ENCODE assay signal across 18 cellular contexts in genomic region chr17:36117505-36118382, GRCh38. TPM values are rescaled to one million over a fixed set of nuclear protein-coding genes. Genes with fewer than 3 reads are reported as not detected.
A peak's percentile ranks its signal among the peaks of the same experiment; 100 is the strongest.
DNase-seq lines count a peak whose midpoint lies in the region; TF ChIP-seq lines count a peak whose summit lies in the region.
"Had no signal": no experiment of that assay in that cellular context is flagged by ENCODE, and none has a peak within 500 bp of the region (broad histone marks: within the 10 kb centered on the region; RNA-seq: fewer than 3 reads in every experiment).

No MANE protein-coding gene starts in this region.

- H3K9me3 Mint-ChIP-seq in activated T-cell treated with anti-CD3 and anti-CD28 coated beads, Interleukin-2, amount 50 U/mL, for 24 hours = peaks cover under 1% of the 10 kb centered on the region
- H3K9me3 Mint-ChIP-seq in neural progenitor cell = peaks cover 3% of the 10 kb centered on the region

- peak overlapping the region; percentile 12 for H3K4me2 ChIP-seq in neural progenitor cell

- H3K4me3 ChIP-seq in neural progenitor cell = no peak overlapping the region
- H3K4me3 ChIP-seq: uterus had no signal

- H3F3A ChIP-seq in neural progenitor cell (ENCODE audit: low read depth) = peaks cover 4% of the 10 kb centered on the region

- H4K20me1 ChIP-seq in neural progenitor cell (ENCODE audit: low read depth) = no peaks in the 10 kb centered on the region

- H2AFZ ChIP-seq in neural progenitor cell (replicated peaks) = no peak overlapping the region

- H3K36me3 ChIP-seq in neural progenitor cell = no peaks in the 10 kb centered on the region
- H3K36me3 ChIP-seq: uterus had no signal

- H3K4me1 Mint-ChIP-seq in activated T-cell treated with anti-CD3 and anti-CD28 coated beads, Interleukin-2, amount 50 U/mL, for 24 hours (ENCODE audit: low read depth) = peaks cover 50% of the 10 kb centered on the region
- no peaks in the 10 kb centered on the region for H3K4me1 Mint-ChIP-seq in neural progenitor cell
- H3K4me1 Mint-ChIP-seq: activated naive CD8-positive, alpha-beta T cell treated with anti-CD3 and anti-CD28 coated beads, Interleukin-2, amount 10 ng/mL, durations not matched to agents 7 days and 5 days had no signal

- peak; percentile 56 for DNase-seq in CD1c-positive myeloid dendritic cell (ENCODE audit: extremely low spot score)
- DNase-seq in Daoy (ENCODE audit: low read depth) = peak; percentile 42
- peak; percentile 48 for DNase-seq in activated T-cell treated with anti-CD3 and anti-CD28 coated beads, Interleukin-2, amount 50 U/mL, for 24 hours
- DNase-seq in neural progenitor cell (ENCODE audit: low spot score) = peak; percentile 21
- DNase-seq in HPDE6-E6E7 (ENCODE audit: extremely low spot score) = no peak
- DNase-seq in amniotic stem cell (lab: John Stamatoyannopoulos, UW) = no peak
- DNase-seq in midbrain (lab: John Stamatoyannopoulos, UW) = no peak
- DNase-seq: activated naive CD8-positive, alpha-beta T cell treated with anti-CD3 and anti-CD28 coated beads, Interleukin-2, amount 10 ng/mL, durations not matched to agents 7 days and 5 days; central memory CD4-positive, alpha-beta T cell; IMR-90; mesenchymal stem cell; NCI-H1092 treated with DMSO at 0.1 percent for 48 hours; NCI-H2227 treated with DMSO at 0.1 percent for 48 hours; uterus had no signal

- no peaks in the 10 kb centered on the region for H3K36me3 Mint-ChIP-seq in activated T-cell treated with anti-CD3 and anti-CD28 coated beads, Interleukin-2, amount 50 U/mL, for 24 hours (ENCODE audit: low read depth)
- no peaks in the 10 kb centered on the region for H3K36me3 Mint-ChIP-seq in neural progenitor cell
- H3K36me3 Mint-ChIP-seq: CD14-positive monocyte had no signal

- no peaks in the 10 kb centered on the region for H3K27me3 ChIP-seq in neural progenitor cell
- H3K27me3 ChIP-seq: uterus had no signal

- no peak overlapping the region for H3K27ac ChIP-seq in neural progenitor cell
- H3K27ac ChIP-seq: uterus had no signal

- H3K4me1 ChIP-seq in neural progenitor cell = peaks cover 14% of the 10 kb centered on the region
- H3K4me1 ChIP-seq: uterus had no signal

- peak overlapping the region; percentile 88 for H3K27ac Mint-ChIP-seq in activated T-cell treated with anti-CD3 and anti-CD28 coated beads, Interleukin-2, amount 50 U/mL, for 24 hours
- H3K27ac Mint-ChIP-seq in neural progenitor cell = no peak overlapping the region
- H3K27ac Mint-ChIP-seq: activated naive CD8-positive, alpha-beta T cell treated with anti-CD3 and anti-CD28 coated beads, Interleukin-2, amount 10 ng/mL, durations not matched to agents 7 days and 5 days; WTC11 had no signal

- no peak for TF ChIP-seq CTCF in neural progenitor cell (IDR thresholded peaks at IDR 0.05)

- H3K4me3 Mint-ChIP-seq in activated T-cell treated with anti-CD3 and anti-CD28 coated beads, Interleukin-2, amount 50 U/mL, for 24 hours = peak overlapping the region; percentile 34
- no peak overlapping the region for H3K4me3 Mint-ChIP-seq in neural progenitor cell
- H3K4me3 Mint-ChIP-seq: activated naive CD8-positive, alpha-beta T cell treated with anti-CD3 and anti-CD28 coated beads, Interleukin-2, amount 10 ng/mL, durations not matched to agents 7 days and 5 days; CD14-positive monocyte; WTC11 had no signal

- H3K9me3 ChIP-seq in neural progenitor cell (ENCODE audit: low read depth) = no peaks in the 10 kb centered on the region
- H3K9me3 ChIP-seq: uterus had no signal

- no peak overlapping the region for H3K9ac ChIP-seq in neural progenitor cell

- no peaks in the 10 kb centered on the region for H3K79me2 ChIP-seq in neural progenitor cell (ENCODE audit: low read depth)

- H3K27me3 Mint-ChIP-seq in activated T-cell treated with anti-CD3 and anti-CD28 coated beads, Interleukin-2, amount 50 U/mL, for 24 hours = peaks cover 16% of the 10 kb centered on the region
- peaks cover 4% of the 10 kb centered on the region for H3K27me3 Mint-ChIP-seq in neural progenitor cell (ENCODE audit: insufficient read depth, low read depth)

RNA-seq across cellular contexts. Expression of gene CCL4, which starts 14.1 kb away (rescaled TPM):
- total RNA-seq in Daoy (2014; rRNA removed; shearing (Covaris generic)) = not detected in 2 replicates
- not detected in 2 replicates for total RNA-seq in neural progenitor cell (ENCODE audit: low replicate concordance)
- total RNA-seq: endothelial cell of umbilical vein, IMR-90 had no signal

RNA-seq across cellular contexts. Expression of gene CCL3, which starts 27.8 kb away (rescaled TPM):
- 0.46 TPM in 1 of 2 replicates, not detected in the other for total RNA-seq in Daoy (2014; rRNA removed; shearing (Covaris generic))
- not detected in 2 replicates for total RNA-seq in neural progenitor cell (ENCODE audit: low replicate concordance)
- total RNA-seq: endothelial cell of umbilical vein, IMR-90 had no signal

RNA-seq across cellular contexts. Expression of gene CCL18, which starts 53.7 kb away (rescaled TPM):
- not detected in 2 replicates for total RNA-seq in Daoy (2014; rRNA removed; shearing (Covaris generic))
- not detected in 2 replicates for total RNA-seq in neural progenitor cell (ENCODE audit: low replicate concordance)
- total RNA-seq: activated naive CD8-positive, alpha-beta T cell treated with anti-CD3 and anti-CD28 coated beads, Interleukin-2, amount 10 ng/mL, durations not matched to agents 7 days and 5 days; endothelial cell of umbilical vein; IMR-90; skeletal muscle tissue; WTC11 had no signal

RNA-seq across cellular contexts. Expression of gene TBC1D3B, which starts 58.7 kb away (rescaled TPM):
- not detected in 2 replicates for total RNA-seq in Daoy (2014; rRNA removed; shearing (Covaris generic))
- total RNA-seq in neural progenitor cell (ENCODE audit: low replicate concordance) = 3.3 TPM in 1 of 2 replicates, not detected in the other
- total RNA-seq: IMR-90, skeletal muscle tissue had no signal

Comparison
In these comparisons a context has a peak if more than half of its experiments do, and no peak if none do; other contexts are left out.
1. DNase-seq: peak in CD1c-positive myeloid dendritic cell (single experiment), Daoy (single experiment), activated T-cell treated with anti-CD3 and anti-CD28 coated beads, Interleukin-2, amount 50 U/mL, for 24 hours (single experiment) and neural progenitor cell (single experiment); none in HPDE6-E6E7 (single experiment), amniotic stem cell (single experiment) and midbrain (single experiment).